In the genomic region with DNA sequence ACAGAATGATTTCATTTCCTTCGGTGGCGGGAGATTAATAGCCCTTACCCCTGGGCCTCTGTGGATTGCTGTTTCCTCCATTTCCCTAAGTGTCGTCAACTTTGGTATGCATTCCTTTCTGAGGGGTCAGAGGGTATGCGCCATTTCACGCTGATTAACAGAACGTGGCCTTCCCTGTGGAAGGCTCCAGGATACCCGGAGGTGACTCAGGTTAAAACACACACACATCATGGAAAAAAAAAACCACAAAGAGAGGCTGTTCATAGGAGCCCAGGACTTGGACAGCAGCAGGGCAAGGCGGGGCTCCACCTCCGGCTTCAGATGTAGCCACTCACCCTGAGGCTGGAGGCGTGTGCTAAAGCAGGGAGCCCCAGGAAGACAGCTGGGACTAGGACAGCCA, we compare ENCODE assay signal across 1 cellular context.
TF ChIP-seq lines count a peak whose summit lies in the region.

No MANE protein-coding gene starts in this region.

TF ChIP-seq in HepG2, 621 proteins besides CTCF, POLR2A, EP300 and RAD21 (continued from another document):
- TF ChIP-seq, protein P1, sequence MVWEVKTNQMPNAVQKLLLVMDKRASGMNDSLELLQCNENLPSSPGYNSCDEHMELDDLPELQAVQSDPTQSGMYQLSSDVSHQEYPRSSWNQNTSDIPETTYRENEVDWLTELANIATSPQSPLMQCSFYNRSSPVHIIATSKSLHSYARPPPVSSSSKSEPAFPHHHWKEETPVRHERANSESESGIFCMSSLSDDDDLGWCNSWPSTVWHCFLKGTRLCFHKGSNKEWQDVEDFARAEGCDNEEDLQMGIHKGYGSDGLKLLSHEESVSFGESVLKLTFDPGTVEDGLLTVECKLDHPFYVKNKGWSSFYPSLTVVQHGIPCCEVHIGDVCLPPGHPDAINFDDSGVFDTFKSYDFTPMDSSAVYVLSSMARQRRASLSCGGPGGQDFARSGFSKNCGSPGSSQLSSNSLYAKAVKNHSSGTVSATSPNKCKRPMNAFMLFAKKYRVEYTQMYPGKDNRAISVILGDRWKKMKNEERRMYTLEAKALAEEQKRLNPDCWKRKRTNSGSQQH (CRISPR knock-in tag; IDR thresholded peaks at IDR 0.05; ENCODE audit: low read depth) = no peak
- peak; percentile 68; the same call in 1 of the 2 replicates for TF ChIP-seq MIER2 (CRISPR knock-in tag; IDR thresholded peaks at IDR 0.05)
- TF ChIP-seq NR2F1 (CRISPR knock-in tag; IDR thresholded peaks at IDR 0.05) = peak in 1 of 2 experiments; percentile 23; a peak in 1 of 4 replicates
- peak; percentile 58 for TF ChIP-seq NR2C2 (CRISPR knock-in tag; IDR thresholded peaks at IDR 0.05; ENCODE audit: borderline replicate concordance)
- TF ChIP-seq, protein P2, sequence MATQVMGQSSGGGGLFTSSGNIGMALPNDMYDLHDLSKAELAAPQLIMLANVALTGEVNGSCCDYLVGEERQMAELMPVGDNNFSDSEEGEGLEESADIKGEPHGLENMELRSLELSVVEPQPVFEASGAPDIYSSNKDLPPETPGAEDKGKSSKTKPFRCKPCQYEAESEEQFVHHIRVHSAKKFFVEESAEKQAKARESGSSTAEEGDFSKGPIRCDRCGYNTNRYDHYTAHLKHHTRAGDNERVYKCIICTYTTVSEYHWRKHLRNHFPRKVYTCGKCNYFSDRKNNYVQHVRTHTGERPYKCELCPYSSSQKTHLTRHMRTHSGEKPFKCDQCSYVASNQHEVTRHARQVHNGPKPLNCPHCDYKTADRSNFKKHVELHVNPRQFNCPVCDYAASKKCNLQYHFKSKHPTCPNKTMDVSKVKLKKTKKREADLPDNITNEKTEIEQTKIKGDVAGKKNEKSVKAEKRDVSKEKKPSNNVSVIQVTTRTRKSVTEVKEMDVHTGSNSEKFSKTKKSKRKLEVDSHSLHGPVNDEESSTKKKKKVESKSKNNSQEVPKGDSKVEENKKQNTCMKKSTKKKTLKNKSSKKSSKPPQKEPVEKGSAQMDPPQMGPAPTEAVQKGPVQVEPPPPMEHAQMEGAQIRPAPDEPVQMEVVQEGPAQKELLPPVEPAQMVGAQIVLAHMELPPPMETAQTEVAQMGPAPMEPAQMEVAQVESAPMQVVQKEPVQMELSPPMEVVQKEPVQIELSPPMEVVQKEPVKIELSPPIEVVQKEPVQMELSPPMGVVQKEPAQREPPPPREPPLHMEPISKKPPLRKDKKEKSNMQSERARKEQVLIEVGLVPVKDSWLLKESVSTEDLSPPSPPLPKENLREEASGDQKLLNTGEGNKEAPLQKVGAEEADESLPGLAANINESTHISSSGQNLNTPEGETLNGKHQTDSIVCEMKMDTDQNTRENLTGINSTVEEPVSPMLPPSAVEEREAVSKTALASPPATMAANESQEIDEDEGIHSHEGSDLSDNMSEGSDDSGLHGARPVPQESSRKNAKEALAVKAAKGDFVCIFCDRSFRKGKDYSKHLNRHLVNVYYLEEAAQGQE (IDR thresholded peaks at IDR 0.05; ENCODE audit: borderline replicate concordance in 1 of 2, low read depth in 1 of 2, low read length in 2 of 2) = peak in 1 of 2 experiments; percentile 53; a peak in 1 of 4 replicates
- 0 out of 2 replicates have a peak, but pooled peaks have one; percentile 29 for TF ChIP-seq ATF1 (CRISPR knock-in tag; IDR thresholded peaks at IDR 0.05)
- TF ChIP-seq ONECUT2 (CRISPR knock-in tag; IDR thresholded peaks at IDR 0.05) = no peak
- TF ChIP-seq FOSL2 (CRISPR knock-in tag; IDR thresholded peaks at IDR 0.05) = peak; percentile 76
- peak; percentile 29; the same call in 1 of the 2 replicates for TF ChIP-seq NR2F6 (IDR thresholded peaks at IDR 0.05)
- no peak for TF ChIP-seq NR2F6 (CRISPR knock-in tag; IDR thresholded peaks at IDR 0.05)
- peak; percentile 45; the same call in 1 of the 2 replicates for TF ChIP-seq ETV5 (CRISPR knock-in tag; IDR thresholded peaks at IDR 0.05; ENCODE audit: borderline replicate concordance)
- peak; percentile 42 for TF ChIP-seq TEAD3 (CRISPR knock-in tag; optimal IDR thresholded peaks at IDR 0.05; ENCODE audit: borderline replicate concordance)
- TF ChIP-seq NCOR1 (IDR thresholded peaks at IDR 0.05; ENCODE audit: borderline replicate concordance, low read length) = no peak
- 0 out of 2 replicates have a peak, but pooled peaks have one; percentile 34 for TF ChIP-seq KAT8 (CRISPR knock-in tag; IDR thresholded peaks at IDR 0.05)
- no peak for TF ChIP-seq SKI (IDR thresholded peaks at IDR 0.05; ENCODE audit: partially characterized antibody)
